In the genomic region with DNA sequence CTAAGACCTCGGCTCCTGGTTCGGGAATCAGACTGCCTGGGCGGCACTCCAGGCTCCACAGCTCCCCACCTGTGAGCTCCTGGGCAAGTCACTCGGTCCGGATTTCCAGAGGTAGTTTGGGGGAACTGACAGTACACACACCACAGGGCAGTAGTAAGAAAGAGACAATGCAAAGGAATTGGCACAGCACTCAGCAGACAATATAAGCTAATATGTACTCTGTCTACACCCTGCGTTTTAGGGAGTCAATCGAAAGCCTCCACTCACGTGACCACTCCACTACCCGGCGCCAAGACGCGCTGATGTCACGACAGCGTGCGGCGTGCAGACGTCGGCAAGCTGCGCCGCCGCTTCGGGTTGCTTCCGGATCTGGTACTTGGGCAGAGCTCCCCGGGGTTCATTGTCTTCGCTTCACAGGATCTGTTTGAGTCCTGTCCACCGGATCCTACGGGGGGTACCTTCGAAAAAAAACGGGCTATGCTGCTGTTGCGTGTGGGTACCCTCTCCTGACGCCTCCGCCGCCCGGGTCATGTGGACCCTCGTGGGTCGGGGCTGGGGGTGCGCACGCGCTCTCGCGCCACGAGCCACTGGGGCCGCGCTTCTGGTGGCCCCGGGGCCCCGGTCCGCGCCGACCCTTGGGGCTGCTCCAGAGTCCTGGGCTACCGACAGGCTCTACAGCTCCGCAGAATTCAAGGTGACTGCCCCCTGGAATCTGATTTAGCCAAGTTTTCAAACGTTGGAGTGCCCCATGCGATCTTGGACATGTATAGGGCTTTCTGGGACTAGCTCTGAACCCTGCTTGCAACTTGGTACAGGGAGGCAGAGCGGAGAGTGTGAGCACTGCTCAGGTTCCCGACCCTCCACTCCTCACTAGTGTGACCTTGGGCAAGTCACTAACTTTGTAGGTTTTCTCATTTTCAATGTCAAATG, we compare ENCODE assay signal across 1 cellular context.
TF ChIP-seq lines count a peak whose summit lies in the region.

A gene with protein sequence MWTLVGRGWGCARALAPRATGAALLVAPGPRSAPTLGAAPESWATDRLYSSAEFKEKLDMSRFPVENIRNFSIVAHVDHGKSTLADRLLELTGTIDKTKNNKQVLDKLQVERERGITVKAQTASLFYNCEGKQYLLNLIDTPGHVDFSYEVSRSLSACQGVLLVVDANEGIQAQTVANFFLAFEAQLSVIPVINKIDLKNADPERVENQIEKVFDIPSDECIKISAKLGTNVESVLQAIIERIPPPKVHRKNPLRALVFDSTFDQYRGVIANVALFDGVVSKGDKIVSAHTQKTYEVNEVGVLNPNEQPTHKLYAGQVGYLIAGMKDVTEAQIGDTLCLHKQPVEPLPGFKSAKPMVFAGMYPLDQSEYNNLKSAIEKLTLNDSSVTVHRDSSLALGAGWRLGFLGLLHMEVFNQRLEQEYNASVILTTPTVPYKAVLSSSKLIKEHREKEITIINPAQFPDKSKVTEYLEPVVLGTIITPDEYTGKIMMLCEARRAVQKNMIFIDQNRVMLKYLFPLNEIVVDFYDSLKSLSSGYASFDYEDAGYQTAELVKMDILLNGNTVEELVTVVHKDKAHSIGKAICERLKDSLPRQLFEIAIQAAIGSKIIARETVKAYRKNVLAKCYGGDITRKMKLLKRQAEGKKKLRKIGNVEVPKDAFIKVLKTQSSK (plus strand): TSS at position 327 of the 930 bp plus-strand sequence. CDS start 203 bp downstream, at position 530.

TF ChIP-seq in HepG2, 621 proteins besides CTCF, POLR2A, EP300 and RAD21 (continued from another document and continues in another):
- TF ChIP-seq, protein P1, sequence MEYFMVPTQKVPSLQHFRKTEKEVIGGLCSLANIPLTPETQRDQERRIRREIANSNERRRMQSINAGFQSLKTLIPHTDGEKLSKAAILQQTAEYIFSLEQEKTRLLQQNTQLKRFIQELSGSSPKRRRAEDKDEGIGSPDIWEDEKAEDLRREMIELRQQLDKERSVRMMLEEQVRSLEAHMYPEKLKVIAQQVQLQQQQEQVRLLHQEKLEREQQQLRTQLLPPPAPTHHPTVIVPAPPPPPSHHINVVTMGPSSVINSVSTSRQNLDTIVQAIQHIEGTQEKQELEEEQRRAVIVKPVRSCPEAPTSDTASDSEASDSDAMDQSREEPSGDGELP (IDR thresholded peaks at IDR 0.05; ENCODE audit: borderline replicate concordance, low read depth), result peak; percentile 28; the same call in 1 of the 2 replicates
- TF ChIP-seq ZNF17 (CRISPR knock-in tag; IDR thresholded peaks at IDR 0.05) (no peak), SMAD1 (CRISPR knock-in tag; IDR thresholded peaks at IDR 0.05; ENCODE audit: borderline replicate concordance, low read depth) (no peak), ZSCAN31 (CRISPR knock-in tag; IDR thresholded peaks at IDR 0.05; ENCODE audit: low read depth) (peak; percentile 69; the same call in 1 of the 2 replicates), ZNF709 (CRISPR knock-in tag; IDR thresholded peaks at IDR 0.05) (peak; percentile 51; the same call in 1 of the 2 replicates), ZSCAN22 (CRISPR knock-in tag; IDR thresholded peaks at IDR 0.05) (no peak), TAF1 (CRISPR knock-in tag; IDR thresholded peaks at IDR 0.05) (peak; percentile 89; the same call in 1 of the 2 replicates), PITX1 (CRISPR knock-in tag; IDR thresholded peaks at IDR 0.05) (peak; percentile 20; the same call in 1 of the 2 replicates), SMC3 (IDR thresholded peaks at IDR 0.05; ENCODE audit: low read length) (no peak), MZF1 (CRISPR knock-in tag; IDR thresholded peaks at IDR 0.05; ENCODE audit: borderline replicate concordance) (no peak), XBP1 (CRISPR knock-in tag; IDR thresholded peaks at IDR 0.05) (no peak), TSC22D2 (CRISPR knock-in tag; IDR thresholded peaks at IDR 0.05; ENCODE audit: borderline replicate concordance) (0 out of 2 replicates have a peak, but pooled peaks have one; percentile 68), FOXO1 (CRISPR knock-in tag; IDR thresholded peaks at IDR 0.05) (no peak), NR2F1 (CRISPR knock-in tag; IDR thresholded peaks at IDR 0.05) (no peak), PHF8 (CRISPR knock-in tag; IDR thresholded peaks at IDR 0.05) (peak; percentile 86), MXI1 (IDR thresholded peaks at IDR 0.05; ENCODE audit: borderline replicate concordance, low read depth, low read length) (peak; percentile 44; the same call in 1 of the 3 replicates), CREB1 (IDR thresholded peaks at IDR 0.05) (peak; percentile 90), CREB1 (CRISPR knock-in tag; IDR thresholded peaks at IDR 0.05) (peak; percentile 98), JDP2 (CRISPR knock-in tag; IDR thresholded peaks at IDR 0.05; ENCODE audit: borderline replicate concordance) (no peak), ZSCAN30 (CRISPR knock-in tag; IDR thresholded peaks at IDR 0.05) (no peak), SAP130 (CRISPR knock-in tag; IDR thresholded peaks at IDR 0.05; ENCODE audit: low read depth) (peak; percentile 94), ZNF20 (CRISPR knock-in tag; IDR thresholded peaks at IDR 0.05) (no peak), LCORL (IDR thresholded peaks at IDR 0.05) (no peak), LCORL (CRISPR knock-in tag; IDR thresholded peaks at IDR 0.05) (no peak; the same call in 1 of the 2 replicates), MBNL3 (CRISPR knock-in tag; conservative IDR thresholded peaks at IDR 0.05) (no peak), SOX13 (IDR thresholded peaks at IDR 0.05) (no peak), SOX13 (CRISPR knock-in tag; conservative IDR thresholded peaks at IDR 0.05 in 1 of 2, IDR thresholded peaks at IDR 0.05 in 1 of 2) (peak in 1 of 2 experiments; percentile 27; a peak in 1 of 4 replicates), ZNF839 (CRISPR knock-in tag; IDR thresholded peaks at IDR 0.05; ENCODE audit: borderline replicate concordance) (no peak), ZNF441 (CRISPR knock-in tag; IDR thresholded peaks at IDR 0.05; ENCODE audit: borderline replicate concordance) (no peak), RNF2 (conservative IDR thresholded peaks at IDR 0.05; ENCODE audit: low read depth) (peak; percentile 90; the same call in 1 of the 2 replicates)
- TF ChIP-seq, protein P2, sequence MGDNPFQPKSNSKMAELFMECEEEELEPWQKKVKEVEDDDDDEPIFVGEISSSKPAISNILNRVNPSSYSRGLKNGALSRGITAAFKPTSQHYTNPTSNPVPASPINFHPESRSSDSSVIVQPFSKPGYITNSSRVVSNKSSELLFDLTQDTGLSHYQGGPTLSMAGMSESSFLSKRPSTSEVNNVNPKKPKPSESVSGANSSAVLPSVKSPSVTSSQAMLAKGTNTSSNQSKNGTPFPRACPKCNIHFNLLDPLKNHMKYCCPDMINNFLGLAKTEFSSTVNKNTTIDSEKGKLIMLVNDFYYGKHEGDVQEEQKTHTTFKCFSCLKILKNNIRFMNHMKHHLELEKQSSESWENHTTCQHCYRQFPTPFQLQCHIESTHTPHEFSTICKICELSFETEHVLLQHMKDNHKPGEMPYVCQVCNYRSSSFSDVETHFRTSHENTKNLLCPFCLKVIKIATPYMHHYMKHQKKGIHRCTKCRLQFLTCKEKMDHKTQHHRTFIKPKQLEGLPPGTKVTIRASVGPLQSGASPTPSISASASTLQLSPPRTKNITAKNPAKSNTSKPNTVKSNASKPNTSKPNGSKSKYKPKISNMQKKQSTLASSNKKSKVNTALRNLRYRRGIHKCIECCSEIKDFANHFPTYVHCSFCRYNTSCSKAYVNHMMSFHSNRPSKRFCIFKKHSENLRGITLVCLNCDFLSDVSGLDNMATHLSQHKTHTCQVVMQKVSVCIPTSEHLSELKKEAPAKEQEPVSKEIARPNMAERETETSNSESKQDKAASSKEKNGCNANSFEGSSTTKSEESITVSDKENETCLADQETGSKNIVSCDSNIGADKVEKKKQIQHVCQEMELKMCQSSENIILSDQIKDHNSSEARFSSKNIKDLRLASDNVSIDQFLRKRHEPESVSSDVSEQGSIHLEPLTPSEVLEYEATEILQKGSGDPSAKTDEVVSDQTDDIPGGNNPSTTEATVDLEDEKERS (CRISPR knock-in tag; IDR thresholded peaks at IDR 0.05), result no peak
- TF ChIP-seq, protein P3, sequence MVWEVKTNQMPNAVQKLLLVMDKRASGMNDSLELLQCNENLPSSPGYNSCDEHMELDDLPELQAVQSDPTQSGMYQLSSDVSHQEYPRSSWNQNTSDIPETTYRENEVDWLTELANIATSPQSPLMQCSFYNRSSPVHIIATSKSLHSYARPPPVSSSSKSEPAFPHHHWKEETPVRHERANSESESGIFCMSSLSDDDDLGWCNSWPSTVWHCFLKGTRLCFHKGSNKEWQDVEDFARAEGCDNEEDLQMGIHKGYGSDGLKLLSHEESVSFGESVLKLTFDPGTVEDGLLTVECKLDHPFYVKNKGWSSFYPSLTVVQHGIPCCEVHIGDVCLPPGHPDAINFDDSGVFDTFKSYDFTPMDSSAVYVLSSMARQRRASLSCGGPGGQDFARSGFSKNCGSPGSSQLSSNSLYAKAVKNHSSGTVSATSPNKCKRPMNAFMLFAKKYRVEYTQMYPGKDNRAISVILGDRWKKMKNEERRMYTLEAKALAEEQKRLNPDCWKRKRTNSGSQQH (CRISPR knock-in tag; IDR thresholded peaks at IDR 0.05; ENCODE audit: low read depth), result peak; percentile 68; the same call in 1 of the 2 replicates
- TF ChIP-seq, protein P4, sequence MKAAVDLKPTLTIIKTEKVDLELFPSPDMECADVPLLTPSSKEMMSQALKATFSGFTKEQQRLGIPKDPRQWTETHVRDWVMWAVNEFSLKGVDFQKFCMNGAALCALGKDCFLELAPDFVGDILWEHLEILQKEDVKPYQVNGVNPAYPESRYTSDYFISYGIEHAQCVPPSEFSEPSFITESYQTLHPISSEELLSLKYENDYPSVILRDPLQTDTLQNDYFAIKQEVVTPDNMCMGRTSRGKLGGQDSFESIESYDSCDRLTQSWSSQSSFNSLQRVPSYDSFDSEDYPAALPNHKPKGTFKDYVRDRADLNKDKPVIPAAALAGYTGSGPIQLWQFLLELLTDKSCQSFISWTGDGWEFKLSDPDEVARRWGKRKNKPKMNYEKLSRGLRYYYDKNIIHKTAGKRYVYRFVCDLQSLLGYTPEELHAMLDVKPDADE (CRISPR knock-in tag; IDR thresholded peaks at IDR 0.05), result no peak
- TF ChIP-seq, protein P5, sequence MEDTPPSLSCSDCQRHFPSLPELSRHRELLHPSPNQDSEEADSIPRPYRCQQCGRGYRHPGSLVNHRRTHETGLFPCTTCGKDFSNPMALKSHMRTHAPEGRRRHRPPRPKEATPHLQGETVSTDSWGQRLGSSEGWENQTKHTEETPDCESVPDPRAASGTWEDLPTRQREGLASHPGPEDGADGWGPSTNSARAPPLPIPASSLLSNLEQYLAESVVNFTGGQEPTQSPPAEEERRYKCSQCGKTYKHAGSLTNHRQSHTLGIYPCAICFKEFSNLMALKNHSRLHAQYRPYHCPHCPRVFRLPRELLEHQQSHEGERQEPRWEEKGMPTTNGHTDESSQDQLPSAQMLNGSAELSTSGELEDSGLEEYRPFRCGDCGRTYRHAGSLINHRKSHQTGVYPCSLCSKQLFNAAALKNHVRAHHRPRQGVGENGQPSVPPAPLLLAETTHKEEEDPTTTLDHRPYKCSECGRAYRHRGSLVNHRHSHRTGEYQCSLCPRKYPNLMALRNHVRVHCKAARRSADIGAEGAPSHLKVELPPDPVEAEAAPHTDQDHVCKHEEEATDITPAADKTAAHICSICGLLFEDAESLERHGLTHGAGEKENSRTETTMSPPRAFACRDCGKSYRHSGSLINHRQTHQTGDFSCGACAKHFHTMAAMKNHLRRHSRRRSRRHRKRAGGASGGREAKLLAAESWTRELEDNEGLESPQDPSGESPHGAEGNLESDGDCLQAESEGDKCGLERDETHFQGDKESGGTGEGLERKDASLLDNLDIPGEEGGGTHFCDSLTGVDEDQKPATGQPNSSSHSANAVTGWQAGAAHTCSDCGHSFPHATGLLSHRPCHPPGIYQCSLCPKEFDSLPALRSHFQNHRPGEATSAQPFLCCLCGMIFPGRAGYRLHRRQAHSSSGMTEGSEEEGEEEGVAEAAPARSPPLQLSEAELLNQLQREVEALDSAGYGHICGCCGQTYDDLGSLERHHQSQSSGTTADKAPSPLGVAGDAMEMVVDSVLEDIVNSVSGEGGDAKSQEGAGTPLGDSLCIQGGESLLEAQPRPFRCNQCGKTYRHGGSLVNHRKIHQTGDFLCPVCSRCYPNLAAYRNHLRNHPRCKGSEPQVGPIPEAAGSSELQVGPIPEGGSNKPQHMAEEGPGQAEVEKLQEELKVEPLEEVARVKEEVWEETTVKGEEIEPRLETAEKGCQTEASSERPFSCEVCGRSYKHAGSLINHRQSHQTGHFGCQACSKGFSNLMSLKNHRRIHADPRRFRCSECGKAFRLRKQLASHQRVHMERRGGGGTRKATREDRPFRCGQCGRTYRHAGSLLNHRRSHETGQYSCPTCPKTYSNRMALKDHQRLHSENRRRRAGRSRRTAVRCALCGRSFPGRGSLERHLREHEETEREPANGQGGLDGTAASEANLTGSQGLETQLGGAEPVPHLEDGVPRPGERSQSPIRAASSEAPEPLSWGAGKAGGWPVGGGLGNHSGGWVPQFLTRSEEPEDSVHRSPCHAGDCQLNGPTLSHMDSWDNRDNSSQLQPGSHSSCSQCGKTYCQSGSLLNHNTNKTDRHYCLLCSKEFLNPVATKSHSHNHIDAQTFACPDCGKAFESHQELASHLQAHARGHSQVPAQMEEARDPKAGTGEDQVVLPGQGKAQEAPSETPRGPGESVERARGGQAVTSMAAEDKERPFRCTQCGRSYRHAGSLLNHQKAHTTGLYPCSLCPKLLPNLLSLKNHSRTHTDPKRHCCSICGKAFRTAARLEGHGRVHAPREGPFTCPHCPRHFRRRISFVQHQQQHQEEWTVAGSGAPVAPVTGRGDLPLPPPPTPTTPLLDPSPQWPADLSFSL (CRISPR knock-in tag; IDR thresholded peaks at IDR 0.05), result no peak
- TF ChIP-seq, protein P6, sequence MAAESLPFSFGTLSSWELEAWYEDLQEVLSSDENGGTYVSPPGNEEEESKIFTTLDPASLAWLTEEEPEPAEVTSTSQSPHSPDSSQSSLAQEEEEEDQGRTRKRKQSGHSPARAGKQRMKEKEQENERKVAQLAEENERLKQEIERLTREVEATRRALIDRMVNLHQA (CRISPR knock-in tag; IDR thresholded peaks at IDR 0.05), result no peak
- TF ChIP-seq, protein P7, sequence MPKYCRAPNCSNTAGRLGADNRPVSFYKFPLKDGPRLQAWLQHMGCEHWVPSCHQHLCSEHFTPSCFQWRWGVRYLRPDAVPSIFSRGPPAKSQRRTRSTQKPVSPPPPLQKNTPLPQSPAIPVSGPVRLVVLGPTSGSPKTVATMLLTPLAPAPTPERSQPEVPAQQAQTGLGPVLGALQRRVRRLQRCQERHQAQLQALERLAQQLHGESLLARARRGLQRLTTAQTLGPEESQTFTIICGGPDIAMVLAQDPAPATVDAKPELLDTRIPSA (CRISPR knock-in tag; IDR thresholded peaks at IDR 0.05; ENCODE audit: borderline replicate concordance), result 0 out of 2 replicates have a peak, but pooled peaks have one; percentile 36
- TF ChIP-seq, protein P8, sequence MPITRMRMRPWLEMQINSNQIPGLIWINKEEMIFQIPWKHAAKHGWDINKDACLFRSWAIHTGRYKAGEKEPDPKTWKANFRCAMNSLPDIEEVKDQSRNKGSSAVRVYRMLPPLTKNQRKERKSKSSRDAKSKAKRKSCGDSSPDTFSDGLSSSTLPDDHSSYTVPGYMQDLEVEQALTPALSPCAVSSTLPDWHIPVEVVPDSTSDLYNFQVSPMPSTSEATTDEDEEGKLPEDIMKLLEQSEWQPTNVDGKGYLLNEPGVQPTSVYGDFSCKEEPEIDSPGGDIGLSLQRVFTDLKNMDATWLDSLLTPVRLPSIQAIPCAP (CRISPR knock-in tag; IDR thresholded peaks at IDR 0.05; ENCODE audit: low read depth), result peak; percentile 55; the same call in 1 of the 2 replicates
